In genomic region chr20:36487069-36487468, GRCh38 we compare ENCODE assay signal across 2 cellular contexts.
TF ChIP-seq lines count a peak whose summit lies in the region.

No MANE protein-coding gene starts in this region.

TF ChIP-seq in SK-N-SH treated with all-trans-retinoic acid at 6 μM for 48 hours, 23 proteins besides CTCF, POLR2A, EP300 and RAD21 (continued from another document):
- TF ChIP-seq TSHZ2 (CRISPR knock-in tag; IDR thresholded peaks at IDR 0.05), result no peak
- no peak for TF ChIP-seq GLIS3 (CRISPR knock-in tag; IDR thresholded peaks at IDR 0.05)
- TF ChIP-seq ZNF565 (CRISPR knock-in tag; conservative IDR thresholded peaks at IDR 0.05; ENCODE audit: low read depth), result no peak
- no peak for TF ChIP-seq ARNTL (CRISPR knock-in tag; IDR thresholded peaks at IDR 0.05; ENCODE audit: borderline replicate concordance, low read depth)
- no peak for TF ChIP-seq BACH2 (CRISPR knock-in tag; IDR thresholded peaks at IDR 0.05; ENCODE audit: borderline replicate concordance)
- no peak for TF ChIP-seq TOX (CRISPR knock-in tag; IDR thresholded peaks at IDR 0.05; ENCODE audit: borderline replicate concordance)
- TF ChIP-seq ZFP30 (CRISPR knock-in tag; IDR thresholded peaks at IDR 0.05), result no peak
- TF ChIP-seq ISL1 (CRISPR knock-in tag; IDR thresholded peaks at IDR 0.05), result no peak
- no peak for TF ChIP-seq ESRRG (CRISPR knock-in tag; IDR thresholded peaks at IDR 0.05)
- TF ChIP-seq PPARA (CRISPR knock-in tag; IDR thresholded peaks at IDR 0.05; ENCODE audit: borderline replicate concordance), result no peak
- no peak for TF ChIP-seq CREB5 (CRISPR knock-in tag; IDR thresholded peaks at IDR 0.05; ENCODE audit: low read depth)
- no peak for TF ChIP-seq TCF4 (CRISPR knock-in tag; IDR thresholded peaks at IDR 0.05; ENCODE audit: borderline replicate concordance)

TF ChIP-seq in SK-N-SH, 30 proteins besides CTCF, POLR2A, EP300 and RAD21 (continued from another document):
- TF ChIP-seq REST (IDR thresholded peaks at IDR 0.05; ENCODE audit: low read depth, low read length) (no peak), RCOR1 (IDR thresholded peaks at IDR 0.05; ENCODE audit: low read length) (no peak)
